1 cellular context compared by ENCODE assay signal in the genomic region with DNA sequence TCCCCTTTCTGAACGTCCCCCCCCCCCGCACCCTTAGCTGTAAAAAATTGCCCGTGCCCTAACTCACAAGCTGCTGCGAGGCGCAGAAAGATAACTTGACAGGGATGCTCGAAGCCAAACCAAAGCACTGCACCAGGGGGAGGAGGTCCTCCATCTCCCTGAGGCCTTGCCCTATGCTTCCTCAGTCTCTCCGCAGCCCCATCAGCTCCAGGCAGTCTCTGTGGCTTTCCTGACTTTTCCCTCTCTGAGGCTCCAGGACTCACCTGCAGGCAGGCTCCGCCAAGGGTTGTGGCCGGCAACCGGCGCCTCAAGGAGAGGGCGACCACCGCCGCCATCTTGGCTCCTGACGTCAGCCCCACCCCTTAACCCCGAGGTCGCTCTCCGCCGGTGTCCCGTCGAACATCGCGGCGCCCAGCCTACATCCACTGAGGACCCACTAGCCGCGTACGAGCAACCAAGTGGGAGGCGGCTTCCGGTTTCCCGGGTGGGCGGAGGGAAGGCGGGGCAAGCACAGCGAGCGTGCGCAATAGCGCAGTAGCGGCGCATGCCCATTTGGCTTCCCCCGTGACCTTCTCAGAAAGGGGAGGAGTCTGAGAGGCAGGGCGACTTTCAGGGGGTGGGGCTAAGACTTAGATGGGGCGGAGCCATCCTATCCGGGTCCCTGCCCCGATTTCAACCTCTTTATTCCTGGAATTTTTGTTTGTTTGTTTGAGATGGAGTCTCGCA.
TF ChIP-seq lines count a peak whose summit lies in the region.

A gene (minus strand): TSS at position 348 of the 726 bp plus-strand sequence. CDS start 13 bp downstream, at position 335.

TF ChIP-seq in HEK293, 187 proteins besides CTCF, POLR2A, EP300 and RAD21 (continued from another document and continues in another):
- TF ChIP-seq, protein P1, sequence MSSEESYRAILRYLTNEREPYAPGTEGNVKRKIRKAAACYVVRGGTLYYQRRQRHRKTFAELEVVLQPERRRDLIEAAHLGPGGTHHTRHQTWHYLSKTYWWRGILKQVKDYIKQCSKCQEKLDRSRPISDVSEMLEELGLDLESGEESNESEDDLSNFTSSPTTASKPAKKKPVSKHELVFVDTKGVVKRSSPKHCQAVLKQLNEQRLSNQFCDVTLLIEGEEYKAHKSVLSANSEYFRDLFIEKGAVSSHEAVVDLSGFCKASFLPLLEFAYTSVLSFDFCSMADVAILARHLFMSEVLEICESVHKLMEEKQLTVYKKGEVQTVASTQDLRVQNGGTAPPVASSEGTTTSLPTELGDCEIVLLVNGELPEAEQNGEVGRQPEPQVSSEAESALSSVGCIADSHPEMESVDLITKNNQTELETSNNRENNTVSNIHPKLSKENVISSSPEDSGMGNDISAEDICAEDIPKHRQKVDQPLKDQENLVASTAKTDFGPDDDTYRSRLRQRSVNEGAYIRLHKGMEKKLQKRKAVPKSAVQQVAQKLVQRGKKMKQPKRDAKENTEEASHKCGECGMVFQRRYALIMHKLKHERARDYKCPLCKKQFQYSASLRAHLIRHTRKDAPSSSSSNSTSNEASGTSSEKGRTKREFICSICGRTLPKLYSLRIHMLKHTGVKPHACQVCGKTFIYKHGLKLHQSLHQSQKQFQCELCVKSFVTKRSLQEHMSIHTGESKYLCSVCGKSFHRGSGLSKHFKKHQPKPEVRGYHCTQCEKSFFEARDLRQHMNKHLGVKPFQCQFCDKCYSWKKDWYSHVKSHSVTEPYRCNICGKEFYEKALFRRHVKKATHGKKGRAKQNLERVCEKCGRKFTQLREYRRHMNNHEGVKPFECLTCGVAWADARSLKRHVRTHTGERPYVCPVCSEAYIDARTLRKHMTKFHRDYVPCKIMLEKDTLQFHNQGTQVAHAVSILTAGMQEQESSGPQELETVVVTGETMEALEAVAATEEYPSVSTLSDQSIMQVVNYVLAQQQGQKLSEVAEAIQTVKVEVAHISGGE (tag by site-specific recombination; conservative IDR thresholded peaks at IDR 0.05; ENCODE audit: low read depth): peak; percentile 90
- TF ChIP-seq, protein P2, sequence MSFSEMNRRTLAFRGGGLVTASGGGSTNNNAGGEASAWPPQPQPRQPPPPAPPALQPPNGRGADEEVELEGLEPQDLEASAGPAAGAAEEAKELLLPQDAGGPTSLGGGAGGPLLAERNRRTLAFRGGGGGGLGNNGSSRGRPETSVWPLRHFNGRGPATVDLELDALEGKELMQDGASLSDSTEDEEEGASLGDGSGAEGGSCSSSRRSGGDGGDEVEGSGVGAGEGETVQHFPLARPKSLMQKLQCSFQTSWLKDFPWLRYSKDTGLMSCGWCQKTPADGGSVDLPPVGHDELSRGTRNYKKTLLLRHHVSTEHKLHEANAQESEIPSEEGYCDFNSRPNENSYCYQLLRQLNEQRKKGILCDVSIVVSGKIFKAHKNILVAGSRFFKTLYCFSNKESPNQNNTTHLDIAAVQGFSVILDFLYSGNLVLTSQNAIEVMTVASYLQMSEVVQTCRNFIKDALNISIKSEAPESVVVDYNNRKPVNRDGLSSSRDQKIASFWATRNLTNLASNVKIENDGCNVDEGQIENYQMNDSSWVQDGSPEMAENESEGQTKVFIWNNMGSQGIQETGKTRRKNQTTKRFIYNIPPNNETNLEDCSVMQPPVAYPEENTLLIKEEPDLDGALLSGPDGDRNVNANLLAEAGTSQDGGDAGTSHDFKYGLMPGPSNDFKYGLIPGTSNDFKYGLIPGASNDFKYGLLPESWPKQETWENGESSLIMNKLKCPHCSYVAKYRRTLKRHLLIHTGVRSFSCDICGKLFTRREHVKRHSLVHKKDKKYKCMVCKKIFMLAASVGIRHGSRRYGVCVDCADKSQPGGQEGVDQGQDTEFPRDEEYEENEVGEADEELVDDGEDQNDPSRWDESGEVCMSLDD (tag by site-specific recombination; IDR thresholded peaks at IDR 0.05): peak; percentile 73
- TF ChIP-seq ZNF335 (tag by site-specific recombination; conservative IDR thresholded peaks at IDR 0.05) (peak; percentile 85), ZFP69B (tag by site-specific recombination; IDR thresholded peaks at IDR 0.05) (peak; percentile 44; the same call in 1 of the 2 replicates), ZNF629 (tag by site-specific recombination; IDR thresholded peaks at IDR 0.05) (peak; percentile 84), ZNF561 (tag by site-specific recombination; IDR thresholded peaks at IDR 0.05; ENCODE audit: borderline replicate concordance) (peak; percentile 74; the same call in 1 of the 2 replicates), ZNF600 (tag by site-specific recombination; IDR thresholded peaks at IDR 0.05) (no peak), SP3 (tag by site-specific recombination; IDR thresholded peaks at IDR 0.05) (peak; percentile 99), ZNF664 (tag by site-specific recombination; IDR thresholded peaks at IDR 0.05) (no peak), YY1 (tag by site-specific recombination; IDR thresholded peaks at IDR 0.05) (peak; percentile 91), ZNF274 (IDR thresholded peaks at IDR 0.05; ENCODE audit: low read length) (no peak), ZNF274 (tag by site-specific recombination; IDR thresholded peaks at IDR 0.05; ENCODE audit: borderline replicate concordance) (no peak), ZNF76 (tag by site-specific recombination; IDR thresholded peaks at IDR 0.05; ENCODE audit: borderline replicate concordance, low read depth) (peak; percentile 94), KLF7 (tag by site-specific recombination; IDR thresholded peaks at IDR 0.05; ENCODE audit: borderline replicate concordance) (peak; percentile 77; the same call in 1 of the 2 replicates), KLF1 (tag by site-specific recombination; IDR thresholded peaks at IDR 0.05) (0 out of 2 replicates have a peak, but pooled peaks have one; percentile 12), YY2 (tag by site-specific recombination; IDR thresholded peaks at IDR 0.05) (peak; percentile 84), ZNF2 (tag by site-specific recombination; IDR thresholded peaks at IDR 0.05) (peak; percentile 73; the same call in 1 of the 2 replicates), KLF9 (tag by site-specific recombination; IDR thresholded peaks at IDR 0.05; ENCODE audit: low read depth) (peak; percentile 90), ZNF660 (tag by site-specific recombination; IDR thresholded peaks at IDR 0.05) (peak; percentile 74; the same call in 1 of the 2 replicates), ZNF146 (tag by site-specific recombination; IDR thresholded peaks at IDR 0.05) (peak; percentile 35; the same call in 1 of the 2 replicates), ZNF501 (tag by site-specific recombination; IDR thresholded peaks at IDR 0.05) (peak; percentile 84)
- TF ChIP-seq, protein P3, sequence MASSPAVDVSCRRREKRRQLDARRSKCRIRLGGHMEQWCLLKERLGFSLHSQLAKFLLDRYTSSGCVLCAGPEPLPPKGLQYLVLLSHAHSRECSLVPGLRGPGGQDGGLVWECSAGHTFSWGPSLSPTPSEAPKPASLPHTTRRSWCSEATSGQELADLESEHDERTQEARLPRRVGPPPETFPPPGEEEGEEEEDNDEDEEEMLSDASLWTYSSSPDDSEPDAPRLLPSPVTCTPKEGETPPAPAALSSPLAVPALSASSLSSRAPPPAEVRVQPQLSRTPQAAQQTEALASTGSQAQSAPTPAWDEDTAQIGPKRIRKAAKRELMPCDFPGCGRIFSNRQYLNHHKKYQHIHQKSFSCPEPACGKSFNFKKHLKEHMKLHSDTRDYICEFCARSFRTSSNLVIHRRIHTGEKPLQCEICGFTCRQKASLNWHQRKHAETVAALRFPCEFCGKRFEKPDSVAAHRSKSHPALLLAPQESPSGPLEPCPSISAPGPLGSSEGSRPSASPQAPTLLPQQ (tag by site-specific recombination; IDR thresholded peaks at IDR 0.05): peak; percentile 69
- TF ChIP-seq, protein P4, sequence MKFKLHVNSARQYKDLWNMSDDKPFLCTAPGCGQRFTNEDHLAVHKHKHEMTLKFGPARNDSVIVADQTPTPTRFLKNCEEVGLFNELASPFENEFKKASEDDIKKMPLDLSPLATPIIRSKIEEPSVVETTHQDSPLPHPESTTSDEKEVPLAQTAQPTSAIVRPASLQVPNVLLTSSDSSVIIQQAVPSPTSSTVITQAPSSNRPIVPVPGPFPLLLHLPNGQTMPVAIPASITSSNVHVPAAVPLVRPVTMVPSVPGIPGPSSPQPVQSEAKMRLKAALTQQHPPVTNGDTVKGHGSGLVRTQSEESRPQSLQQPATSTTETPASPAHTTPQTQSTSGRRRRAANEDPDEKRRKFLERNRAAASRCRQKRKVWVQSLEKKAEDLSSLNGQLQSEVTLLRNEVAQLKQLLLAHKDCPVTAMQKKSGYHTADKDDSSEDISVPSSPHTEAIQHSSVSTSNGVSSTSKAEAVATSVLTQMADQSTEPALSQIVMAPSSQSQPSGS (tag by site-specific recombination; IDR thresholded peaks at IDR 0.05; ENCODE audit: low read depth): peak; percentile 69; the same call in 1 of the 2 replicates
- TF ChIP-seq, protein P5, sequence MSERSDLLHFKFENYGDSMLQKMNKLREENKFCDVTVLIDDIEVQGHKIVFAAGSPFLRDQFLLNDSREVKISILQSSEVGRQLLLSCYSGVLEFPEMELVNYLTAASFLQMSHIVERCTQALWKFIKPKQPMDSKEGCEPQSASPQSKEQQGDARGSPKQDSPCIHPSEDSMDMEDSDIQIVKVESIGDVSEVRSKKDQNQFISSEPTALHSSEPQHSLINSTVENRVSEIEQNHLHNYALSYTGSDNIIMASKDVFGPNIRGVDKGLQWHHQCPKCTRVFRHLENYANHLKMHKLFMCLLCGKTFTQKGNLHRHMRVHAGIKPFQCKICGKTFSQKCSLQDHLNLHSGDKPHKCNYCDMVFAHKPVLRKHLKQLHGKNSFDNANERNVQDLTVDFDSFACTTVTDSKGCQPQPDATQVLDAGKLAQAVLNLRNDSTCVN (tag by site-specific recombination; optimal IDR thresholded peaks at IDR 0.05): peak; percentile 22
- TF ChIP-seq, protein P6, sequence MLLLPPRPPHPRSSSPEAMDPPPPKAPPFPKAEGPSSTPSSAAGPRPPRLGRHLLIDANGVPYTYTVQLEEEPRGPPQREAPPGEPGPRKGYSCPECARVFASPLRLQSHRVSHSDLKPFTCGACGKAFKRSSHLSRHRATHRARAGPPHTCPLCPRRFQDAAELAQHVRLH (tag by site-specific recombination; IDR thresholded peaks at IDR 0.05): 0 out of 2 replicates have a peak, but pooled peaks have one; percentile 27
- TF ChIP-seq, protein P7, sequence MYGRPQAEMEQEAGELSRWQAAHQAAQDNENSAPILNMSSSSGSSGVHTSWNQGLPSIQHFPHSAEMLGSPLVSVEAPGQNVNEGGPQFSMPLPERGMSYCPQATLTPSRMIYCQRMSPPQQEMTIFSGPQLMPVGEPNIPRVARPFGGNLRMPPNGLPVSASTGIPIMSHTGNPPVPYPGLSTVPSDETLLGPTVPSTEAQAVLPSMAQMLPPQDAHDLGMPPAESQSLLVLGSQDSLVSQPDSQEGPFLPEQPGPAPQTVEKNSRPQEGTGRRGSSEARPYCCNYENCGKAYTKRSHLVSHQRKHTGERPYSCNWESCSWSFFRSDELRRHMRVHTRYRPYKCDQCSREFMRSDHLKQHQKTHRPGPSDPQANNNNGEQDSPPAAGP (tag by site-specific recombination; IDR thresholded peaks at IDR 0.05): peak; percentile 66
- TF ChIP-seq, protein P8, sequence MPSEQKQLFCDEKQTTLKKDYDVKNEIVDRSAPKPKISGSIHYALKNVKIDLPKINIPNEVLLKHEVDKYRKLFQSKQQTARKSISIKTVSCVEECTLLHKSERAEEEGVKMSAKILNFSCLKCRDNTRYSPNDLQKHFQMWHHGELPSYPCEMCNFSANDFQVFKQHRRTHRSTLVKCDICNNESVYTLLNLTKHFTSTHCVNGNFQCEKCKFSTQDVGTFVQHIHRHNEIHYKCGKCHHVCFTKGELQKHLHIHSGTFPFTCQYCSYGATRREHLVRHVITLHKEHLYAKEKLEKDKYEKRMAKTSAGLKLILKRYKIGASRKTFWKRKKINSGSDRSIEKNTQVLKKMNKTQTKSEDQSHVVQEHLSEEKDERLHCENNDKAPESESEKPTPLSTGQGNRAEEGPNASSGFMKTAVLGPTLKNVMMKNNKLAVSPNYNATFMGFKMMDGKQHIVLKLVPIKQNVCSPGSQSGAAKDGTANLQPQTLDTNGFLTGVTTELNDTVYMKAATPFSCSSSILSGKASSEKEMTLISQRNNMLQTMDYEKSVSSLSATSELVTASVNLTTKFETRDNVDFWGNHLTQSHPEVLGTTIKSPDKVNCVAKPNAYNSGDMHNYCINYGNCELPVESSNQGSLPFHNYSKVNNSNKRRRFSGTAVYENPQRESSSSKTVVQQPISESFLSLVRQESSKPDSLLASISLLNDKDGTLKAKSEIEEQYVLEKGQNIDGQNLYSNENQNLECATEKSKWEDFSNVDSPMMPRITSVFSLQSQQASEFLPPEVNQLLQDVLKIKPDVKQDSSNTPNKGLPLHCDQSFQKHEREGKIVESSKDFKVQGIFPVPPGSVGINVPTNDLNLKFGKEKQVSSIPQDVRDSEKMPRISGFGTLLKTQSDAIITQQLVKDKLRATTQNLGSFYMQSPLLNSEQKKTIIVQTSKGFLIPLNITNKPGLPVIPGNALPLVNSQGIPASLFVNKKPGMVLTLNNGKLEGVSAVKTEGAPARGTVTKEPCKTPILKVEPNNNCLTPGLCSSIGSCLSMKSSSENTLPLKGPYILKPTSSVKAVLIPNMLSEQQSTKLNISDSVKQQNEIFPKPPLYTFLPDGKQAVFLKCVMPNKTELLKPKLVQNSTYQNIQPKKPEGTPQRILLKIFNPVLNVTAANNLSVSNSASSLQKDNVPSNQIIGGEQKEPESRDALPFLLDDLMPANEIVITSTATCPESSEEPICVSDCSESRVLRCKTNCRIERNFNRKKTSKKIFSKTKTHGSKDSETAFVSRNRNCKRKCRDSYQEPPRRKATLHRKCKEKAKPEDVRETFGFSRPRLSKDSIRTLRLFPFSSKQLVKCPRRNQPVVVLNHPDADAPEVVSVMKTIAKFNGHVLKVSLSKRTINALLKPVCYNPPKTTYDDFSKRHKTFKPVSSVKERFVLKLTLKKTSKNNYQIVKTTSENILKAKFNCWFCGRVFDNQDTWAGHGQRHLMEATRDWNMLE (tag by site-specific recombination; conservative IDR thresholded peaks at IDR 0.05; ENCODE audit: low read depth): 0 out of 2 replicates have a peak, but pooled peaks have one; percentile 33
- TF ChIP-seq, protein P9, sequence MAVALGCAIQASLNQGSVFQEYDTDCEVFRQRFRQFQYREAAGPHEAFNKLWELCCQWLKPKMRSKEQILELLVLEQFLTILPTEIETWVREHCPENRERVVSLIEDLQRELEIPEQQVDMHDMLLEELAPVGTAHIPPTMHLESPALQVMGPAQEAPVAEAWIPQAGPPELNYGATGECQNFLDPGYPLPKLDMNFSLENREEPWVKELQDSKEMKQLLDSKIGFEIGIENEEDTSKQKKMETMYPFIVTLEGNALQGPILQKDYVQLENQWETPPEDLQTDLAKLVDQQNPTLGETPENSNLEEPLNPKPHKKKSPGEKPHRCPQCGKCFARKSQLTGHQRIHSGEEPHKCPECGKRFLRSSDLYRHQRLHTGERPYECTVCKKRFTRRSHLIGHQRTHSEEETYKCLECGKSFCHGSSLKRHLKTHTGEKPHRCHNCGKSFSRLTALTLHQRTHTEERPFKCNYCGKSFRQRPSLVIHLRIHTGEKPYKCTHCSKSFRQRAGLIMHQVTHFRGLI (tag by site-specific recombination; IDR thresholded peaks at IDR 0.05): peak; percentile 35; the same call in 1 of the 2 replicates
